ENCODE assay signal across 8 cellular contexts in genomic region chr2:183078163-183078466, GRCh38.
DNase-seq lines count a peak whose midpoint lies in the region; ATAC-seq and TF ChIP-seq lines count a peak whose summit lies in the region.

No MANE protein-coding gene starts in this region.

- H3K4me1 Mint-ChIP-seq in activated naive CD8-positive, alpha-beta T cell (ENCODE audit: low read depth) = peaks cover 6% of the 10 kb centered on the region

- no peak for ATAC-seq in GM21619 (IDR thresholded peaks at IDR 0.05; ENCODE audit: unreplicated experiment)
- no peak for ATAC-seq in GM21390 (IDR thresholded peaks at IDR 0.05; ENCODE audit: unreplicated experiment)

- H3K4me3 Mint-ChIP-seq in activated naive CD8-positive, alpha-beta T cell = peak overlapping the region; percentile 92

- no peaks in the 10 kb centered on the region for H3K36me3 ChIP-seq in HEK293 (ENCODE audit: control insufficient read depth in 2 of 2, insufficient read depth in 1 of 2, low read length in 2 of 2)

- no peak overlapping the region for H3K27ac ChIP-seq in HEK293 (ENCODE audit: extremely low read depth, low read depth, low read length)
- peak overlapping the region in 20 of 21 experiments; percentile 38 to 85 (median 75) for H3K27ac ChIP-seq in skin epidermis

- TF ChIP-seq CTCF in AG09309 (IDR thresholded peaks at IDR 0.05; ENCODE audit: control insufficient read depth, insufficient read depth, low read depth, low read length, missing control alignments) (no peak), HEK293 (tag by site-specific recombination; IDR thresholded peaks at IDR 0.05) (no peak)

- no peaks in the 10 kb centered on the region for H3K9me3 ChIP-seq in HEK293 (ENCODE audit: control insufficient read depth, insufficient read depth, low read depth, low read length)

- peaks cover 3% of the 10 kb centered on the region for H3K27me3 Mint-ChIP-seq in activated naive CD8-positive, alpha-beta T cell

- DNase-seq in AG09309 (ENCODE audit: low read depth) (no peak), iPS DF 19.7 (ENCODE audit: low read depth, low spot score) (peak; percentile 60), AML-193 (lab: John Stamatoyannopoulos, UW) (no peak)

- CTCF ChIA-PET in HEK293 (lab: Yijun Ruan, JAX) = interaction anchor here (0.6 to 1.3 kb wide), 2 partner anchors 12 to 47 kb away, joined by 3 read pairs; no protein-coding TSS in a partner anchor

- POLR2A ChIA-PET in HEK293 (lab: Yijun Ruan, JAX) = interaction anchor here (1.3 to 2.8 kb wide), 3 partner anchors 15 to 86 kb away, joined by 3 to 18 read pairs (median 4); partner anchors contain the start of gene NUP35

- no peaks in the 10 kb centered on the region for H3K36me3 Mint-ChIP-seq in activated naive CD8-positive, alpha-beta T cell

- H3K27ac Mint-ChIP-seq in activated naive CD8-positive, alpha-beta T cell = no peak overlapping the region

- H3K4me3 ChIP-seq in AG09309 (ENCODE audit: control insufficient read depth, low read depth, low read length) (peak overlapping the region; percentile 55), HEK293 (ENCODE audit: low read depth, low read length) (peak overlapping the region; percentile 79), skin epidermis (peak overlapping the region; percentile 48 to 74 (median 52))

- H3K4me1 ChIP-seq in HEK293 (ENCODE audit: control insufficient read depth, insufficient read depth, low read length) = peaks cover 5% of the 10 kb centered on the region; the same call in 1 of the 2 replicates

- no peaks in the 10 kb centered on the region for H3K9me3 Mint-ChIP-seq in activated naive CD8-positive, alpha-beta T cell (ENCODE audit: low read depth)

TF ChIP-seq in HEK293, 187 proteins besides CTCF, POLR2A, EP300 and RAD21:
- TF ChIP-seq ZNF280C (tag by site-specific recombination; IDR thresholded peaks at IDR 0.05) (no peak), SP2 (tag by site-specific recombination; IDR thresholded peaks at IDR 0.05) (no peak), ZBTB8A (tag by site-specific recombination; IDR thresholded peaks at IDR 0.05) (no peak), ZNF501 (tag by site-specific recombination; IDR thresholded peaks at IDR 0.05) (no peak), ELK4 (IDR thresholded peaks at IDR 0.05; ENCODE audit: borderline replicate concordance, low read depth, low read length) (no peak), ZSCAN18 (tag by site-specific recombination; IDR thresholded peaks at IDR 0.05) (no peak), ZSCAN16 (tag by site-specific recombination; IDR thresholded peaks at IDR 0.05) (no peak), ZNF513 (tag by site-specific recombination; IDR thresholded peaks at IDR 0.05) (no peak), ZBTB49 (tag by site-specific recombination; IDR thresholded peaks at IDR 0.05; ENCODE audit: low read depth) (no peak), ZNF792 (tag by site-specific recombination; IDR thresholded peaks at IDR 0.05) (no peak), ZNF623 (tag by site-specific recombination; IDR thresholded peaks at IDR 0.05) (no peak), ZNF302 (tag by site-specific recombination; IDR thresholded peaks at IDR 0.05; ENCODE audit: low read depth) (no peak)
TF ChIP-seq in HEK293: peak in this region for 0.
